Comparison of ENCODE assay signal across 17 cellular contexts in genomic region chr3:41216993-41217392, GRCh38. TPM values are rescaled to one million over a fixed set of nuclear protein-coding genes. Genes with fewer than 3 reads are reported as not detected.
DNase-seq lines count a peak whose midpoint lies in the region; ATAC-seq lines count a peak whose summit lies in the region.
"Had no signal": no experiment of that assay in that cellular context is flagged by ENCODE, and none has a peak within 500 bp of the region (broad histone marks: within the 10 kb centered on the region; RNA-seq: fewer than 3 reads in every experiment).

No MANE protein-coding gene starts in this region.

- H3K27ac Mint-ChIP-seq in activated CD4-positive, alpha-beta memory T cell treated with anti-CD3 and anti-CD28 coated beads for 36 hours: peak overlapping the region; percentile 13
- no peak overlapping the region for H3K27ac Mint-ChIP-seq in activated CD4-positive, alpha-beta memory T cell treated with anti-CD3 and anti-CD28 coated beads, Interleukin-2, amount 10 ng/mL, durations not matched to agents 7 days and 5 days
- H3K27ac Mint-ChIP-seq in IgD-negative memory B cell: peak overlapping the region in 2 of 3 donors; percentile 20 to 38
- H3K27ac Mint-ChIP-seq in effector memory CD8-positive, alpha-beta T cell: peak overlapping the region in 1 of 2 donors; percentile 59

- CTCF ChIA-PET in activated CD4-positive, alpha-beta memory T cell treated with anti-CD3 and anti-CD28 coated beads for 36 hours (lab: Charles Lee): no interaction called here
- CTCF ChIA-PET in activated CD4-positive, alpha-beta memory T cell treated with anti-CD3 and anti-CD28 coated beads, Interleukin-2, amount 10 ng/mL, durations not matched to agents 7 days and 5 days (lab: Charles Lee): interaction anchor here (1.6 kb wide), 1 partner anchor 883 kb away, joined by 4 read pairs; no protein-coding TSS in a partner anchor

- intact Hi-C loops in activated CD4-positive, alpha-beta memory T cell treated with anti-CD3 and anti-CD28 coated beads for 36 hours (cut with micrococcal nuclease): no loop called here

- no peak for ATAC-seq in effector memory CD8-positive, alpha-beta T cell (replicated peaks)
- no peak for ATAC-seq in GM19035 (IDR thresholded peaks at IDR 0.05; ENCODE audit: unreplicated experiment)
- ATAC-seq: left lobe of liver had no signal

- POLR2A ChIA-PET in activated CD4-positive, alpha-beta memory T cell treated with anti-CD3 and anti-CD28 coated beads for 36 hours (lab: Charles Lee): interaction anchor here (1.0 kb wide), 1 partner anchor 16 kb away, joined by 3 read pairs; no protein-coding TSS in a partner anchor
- POLR2A ChIA-PET in activated CD4-positive, alpha-beta memory T cell treated with anti-CD3 and anti-CD28 coated beads, Interleukin-2, amount 10 ng/mL, durations not matched to agents 7 days and 5 days (lab: Charles Lee): interaction anchor here (0.8 to 10.6 kb wide), 2 partner anchors 13 to 17 kb away, joined by 3 to 73 read pairs; partner anchors contain the start of gene CTNNB1

- H3K27me3 Mint-ChIP-seq in activated CD4-positive, alpha-beta memory T cell treated with anti-CD3 and anti-CD28 coated beads for 36 hours: no peaks in the 10 kb centered on the region
- no peaks in the 10 kb centered on the region for H3K27me3 Mint-ChIP-seq in activated CD4-positive, alpha-beta memory T cell treated with anti-CD3 and anti-CD28 coated beads, Interleukin-2, amount 10 ng/mL, durations not matched to agents 7 days and 5 days
- no peaks in the 10 kb centered on the region for H3K27me3 Mint-ChIP-seq in IgD-negative memory B cell
- H3K27me3 Mint-ChIP-seq in effector memory CD8-positive, alpha-beta T cell: no peaks in the 10 kb centered on the region

- DNase-seq in activated CD4-positive, alpha-beta memory T cell treated with anti-CD3 and anti-CD28 coated beads for 36 hours: no peak
- no peak for DNase-seq in activated CD4-positive, alpha-beta memory T cell treated with anti-CD3 and anti-CD28 coated beads, Interleukin-2, amount 10 ng/mL, durations not matched to agents 7 days and 5 days
- no peak for DNase-seq in effector memory CD8-positive, alpha-beta T cell
- peak; percentile 31 for DNase-seq in renal cortical epithelial cell (ENCODE audit: low read depth)
- no peak for DNase-seq in anterior cingulate cortex (lab: John Stamatoyannopoulos, UW)
- no peak for DNase-seq in kidney glomerular epithelial cell (lab: John Stamatoyannopoulos, UW)
- DNase-seq: adrenal gland; colonic mucosa; erythroblast; NCI-H1048; NCI-H2171 treated with DMSO at 0.1 percent for 48 hours; right cardiac atrium; SIG-M5; stimulated activated CD4-positive, alpha-beta T cell treated with anti-CD3 and anti-CD28 coated beads, Interleukin-4, amount 100 ng/mL, for 24 hours had no signal

- no peaks in the 10 kb centered on the region for H3K9me3 Mint-ChIP-seq in activated CD4-positive, alpha-beta memory T cell treated with anti-CD3 and anti-CD28 coated beads for 36 hours
- no peaks in the 10 kb centered on the region for H3K9me3 Mint-ChIP-seq in activated CD4-positive, alpha-beta memory T cell treated with anti-CD3 and anti-CD28 coated beads, Interleukin-2, amount 10 ng/mL, durations not matched to agents 7 days and 5 days
- H3K9me3 Mint-ChIP-seq in IgD-negative memory B cell: no peaks in the 10 kb centered on the region
- no peaks in the 10 kb centered on the region for H3K9me3 Mint-ChIP-seq in effector memory CD8-positive, alpha-beta T cell

- no peaks in the 10 kb centered on the region for H3K36me3 Mint-ChIP-seq in activated CD4-positive, alpha-beta memory T cell treated with anti-CD3 and anti-CD28 coated beads for 36 hours
- H3K36me3 Mint-ChIP-seq in activated CD4-positive, alpha-beta memory T cell treated with anti-CD3 and anti-CD28 coated beads, Interleukin-2, amount 10 ng/mL, durations not matched to agents 7 days and 5 days (ENCODE audit: low read depth): peaks cover 9% of the 10 kb centered on the region
- H3K36me3 Mint-ChIP-seq in IgD-negative memory B cell: no peaks in the 10 kb centered on the region
- peaks cover 12% of the 10 kb centered on the region for H3K36me3 Mint-ChIP-seq in effector memory CD8-positive, alpha-beta T cell (ENCODE audit: insufficient read depth)

- H3K4me1 Mint-ChIP-seq in activated CD4-positive, alpha-beta memory T cell treated with anti-CD3 and anti-CD28 coated beads for 36 hours (ENCODE audit: low read depth): peaks cover 87% of the 10 kb centered on the region
- peaks cover 51% of the 10 kb centered on the region for H3K4me1 Mint-ChIP-seq in activated CD4-positive, alpha-beta memory T cell treated with anti-CD3 and anti-CD28 coated beads, Interleukin-2, amount 10 ng/mL, durations not matched to agents 7 days and 5 days
- H3K4me1 Mint-ChIP-seq in IgD-negative memory B cell: peaks cover 63 to 81% (median 76%) of the 10 kb centered on the region in 3 donors
- H3K4me1 Mint-ChIP-seq in effector memory CD8-positive, alpha-beta T cell (ENCODE audit: low read depth in 2 of 2): peaks cover 54 to 89% of the 10 kb centered on the region in 2 donors

- no peak overlapping the region for H3K4me3 Mint-ChIP-seq in activated CD4-positive, alpha-beta memory T cell treated with anti-CD3 and anti-CD28 coated beads for 36 hours
- H3K4me3 Mint-ChIP-seq in activated CD4-positive, alpha-beta memory T cell treated with anti-CD3 and anti-CD28 coated beads, Interleukin-2, amount 10 ng/mL, durations not matched to agents 7 days and 5 days: no peak overlapping the region
- peak overlapping the region in 1 of 4 donors; percentile 83 for H3K4me3 Mint-ChIP-seq in IgD-negative memory B cell
- H3K4me3 Mint-ChIP-seq in effector memory CD8-positive, alpha-beta T cell: peak overlapping the region; percentile 19 to 48

RNA-seq across cellular contexts. Expression of gene CTNNB1, which starts 17.7 kb away (rescaled TPM):
- 100 to 1,000 TPM; 131 to 132 TPM for total RNA-seq in activated CD4-positive, alpha-beta memory T cell treated with anti-CD3 and anti-CD28 coated beads for 36 hours
- 100 to 1,000 TPM; 134 to 151 TPM for total RNA-seq in activated CD4-positive, alpha-beta memory T cell treated with anti-CD3 and anti-CD28 coated beads, Interleukin-2, amount 10 ng/mL, durations not matched to agents 7 days and 5 days
- polyA plus RNA-seq in IgD-negative memory B cell: 45.7 TPM
- 829 and 1,237 TPM in 2 replicates for total RNA-seq in renal cortical epithelial cell

Comparison
In these comparisons a context has a peak if more than half of its experiments do, and no peak if none do; other contexts are left out.
1. H3K4me3 Mint-ChIP-seq: peak in effector memory CD8-positive, alpha-beta T cell (2 of 2); none in activated CD4-positive, alpha-beta memory T cell treated with anti-CD3 and anti-CD28 coated beads for 36 hours (single experiment) and activated CD4-positive, alpha-beta memory T cell treated with anti-CD3 and anti-CD28 coated beads, Interleukin-2, amount 10 ng/mL, durations not matched to agents 7 days and 5 days (single experiment).